8 cellular contexts compared by ENCODE assay signal in genomic region chr10:108130575-108130974, GRCh38.
"Had no signal": no experiment of that assay in that cellular context is flagged by ENCODE, and none has a peak within 500 bp of the region (broad histone marks: within the 10 kb centered on the region; RNA-seq: fewer than 3 reads in every experiment).

No MANE protein-coding gene starts in this region.

- ATAC-seq: HCT116, K562 had no signal

- H3K4me3 ChIP-seq: HAP-1, K562 had no signal

- H3K9me3 ChIP-seq: HAP-1 had no signal

- DNase-seq: GOT3, H7, HFFc6, IMR-90, KG1 had no signal

- H3K27ac Mint-ChIP-seq: HFFc6 had no signal

- H3K4me3 Mint-ChIP-seq: HFFc6 had no signal

- H3K36me3 ChIP-seq: HAP-1 had no signal
